33 cellular contexts compared by ENCODE assay signal in the genomic region with DNA sequence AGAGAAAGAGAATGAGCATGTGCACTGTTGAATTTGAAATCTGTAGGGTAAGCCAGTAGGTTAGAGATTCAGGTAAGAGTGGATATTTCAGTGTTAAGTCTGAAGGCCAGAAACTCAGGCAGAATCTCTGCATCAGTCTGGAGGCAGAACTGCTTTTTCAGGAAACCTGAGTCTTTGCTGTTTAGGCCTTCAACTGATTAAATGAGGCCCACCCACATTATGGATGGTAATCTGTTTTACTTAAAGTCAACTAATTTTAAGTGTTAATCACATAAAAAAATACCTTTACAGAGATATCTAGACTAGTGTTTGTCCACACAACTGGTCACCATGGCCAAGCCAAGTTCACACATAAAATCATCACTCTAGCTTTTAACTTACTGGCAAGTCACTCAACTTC.
"Had no signal": no experiment of that assay in that cellular context is flagged by ENCODE, and none has a peak within 500 bp of the region (broad histone marks: within the 10 kb centered on the region; RNA-seq: fewer than 3 reads in every experiment).

No MANE protein-coding gene starts in this region.

- H3K27me3 ChIP-seq: adrenal gland, ascending aorta, body of pancreas, breast epithelium, cardiac muscle cell had no signal

- H3K9me3 ChIP-seq: adrenal gland, ascending aorta, body of pancreas, breast epithelium had no signal

- DNase-seq: activated effector memory CD4-positive, alpha-beta T cell treated with anti-CD3 and anti-CD28 coated beads, Interleukin-2, amount 50 U/mL, for 16 hours; activated effector memory CD4-positive, alpha-beta T cell treated with Interleukin-2 at 50 U/mL for 16 hours; activated gamma-delta T cell; activated gamma-delta T cell treated with Interleukin-2 at 50 U/mL for 16 hours; activated naive CD4-positive, alpha-beta T cell; activated naive CD4-positive, alpha-beta T cell treated with anti-CD3 and anti-CD28 coated beads for 36 hours; activated naive CD4-positive, alpha-beta T cell treated with anti-CD3 and anti-CD28 coated beads, Interleukin-2, amount 10 ng/mL, durations not matched to agents 7 days and 5 days; activated naive CD4-positive, alpha-beta T cell treated with anti-CD3 and anti-CD28 coated beads, Interleukin-2, amount 50 U/mL, for 16 hours; activated naive CD4-positive, alpha-beta T cell treated with Interleukin-2 at 50 U/mL for 16 hours; activated naive CD8-positive, alpha-beta T cell treated with anti-CD3 and anti-CD28 coated beads for 36 hours; activated naive CD8-positive, alpha-beta T cell treated with anti-CD3 and anti-CD28 coated beads, Interleukin-2, amount 10 ng/mL, durations not matched to agents 7 days and 5 days; activated naive CD8-positive, alpha-beta T cell treated with anti-CD3 and anti-CD28 coated beads, Interleukin-2, amount 50 U/mL, for 24 hours; activated T-cell treated with anti-CD3 and anti-CD28 coated beads, Interleukin-2, amount 50 U/mL, for 1 hour; activated T-cell treated with anti-CD3 and anti-CD28 coated beads, Interleukin-2, amount 50 U/mL, for 24 hours; activated T-cell treated with anti-CD3 and anti-CD28 coated beads, Interleukin-2, amount 50 U/mL, for 4 hours; activated T-cell treated with anti-CD3 and anti-CD28 coated beads, Interleukin-2, amount 50 U/mL, for 48 hours; activated T-cell treated with anti-CD3 and anti-CD28 coated beads, Interleukin-2, amount 50 U/mL, for 72 hours; adrenal gland; amniotic stem cell; amygdala; anterior cingulate cortex; aorta; body of pancreas; caudate nucleus; central memory CD4-positive, alpha-beta T cell; cerebellar nuclear complex had no signal

- H3K4me1 ChIP-seq: adrenal gland, ascending aorta, body of pancreas, breast epithelium had no signal

- H3K27ac ChIP-seq: adrenal gland, ascending aorta, body of pancreas, breast epithelium, cardiac muscle cell had no signal

- FAIRE-seq: astrocyte, bronchial epithelial cell had no signal

- H3K36me3 ChIP-seq: adrenal gland, ascending aorta, breast epithelium, cardiac muscle cell had no signal

- ATAC-seq: activated naive CD4-positive, alpha-beta T cell treated with anti-CD3 and anti-CD28 coated beads, Interleukin-2, amount 50 U/mL, for 72 hours; activated naive CD8-positive, alpha-beta T cell treated with anti-CD3 and anti-CD28 coated beads, Interleukin-2, amount 50 U/mL, for 24 hours; activated T-cell treated with anti-CD3 and anti-CD28 coated beads, Interleukin-2, amount 50 U/mL, for 4 hours; activated T-cell treated with anti-CD3 and anti-CD28 coated beads, Interleukin-2, amount 50 U/mL, for 72 hours; activated T-helper 17 cell treated with anti-CD3 and anti-CD28 coated beads, Interleukin-2, amount 50 U/mL, for 72 hours; body of pancreas had no signal

- H3K4me3 ChIP-seq: adrenal gland, ascending aorta, body of pancreas, breast epithelium, cardiac muscle cell had no signal
